ENCODE assay signal across 17 cellular contexts in genomic region chr4:74543983-74544382, GRCh38.
A peak's percentile ranks its signal among the peaks of the same experiment; 100 is the strongest.
DNase-seq lines count a peak whose midpoint lies in the region; ATAC-seq, FAIRE-seq and TF ChIP-seq lines count a peak whose summit lies in the region.
"Had no signal": no experiment of that assay in that cellular context is flagged by ENCODE, and none has a peak within 500 bp of the region (broad histone marks: within the 10 kb centered on the region; RNA-seq: fewer than 3 reads in every experiment).

No MANE protein-coding gene starts in this region.

- no peak overlapping the region for H2AFZ ChIP-seq in KMS-11 (ENCODE audit: low read depth)

- no peak overlapping the region for H3K27ac ChIP-seq in KMS-11
- H3K27ac ChIP-seq: BLaER1 had no signal

- H3K4me2 ChIP-seq in KMS-11 = no peak overlapping the region

- H3K79me2 ChIP-seq in KMS-11 (ENCODE audit: insufficient read depth, low read depth) = no peaks in the 10 kb centered on the region

- H4K20me1 ChIP-seq in KMS-11 (ENCODE audit: insufficient read depth) = no peaks in the 10 kb centered on the region
- H4K20me1 ChIP-seq: BLaER1 had no signal

- H3K27me3 ChIP-seq in KMS-11 (ENCODE audit: insufficient read depth, low read depth) (no peaks in the 10 kb centered on the region), bronchial epithelial cell (ENCODE audit: control insufficient read depth, insufficient read depth, low read length) (no peaks in the 10 kb centered on the region)
- H3K27me3 ChIP-seq: BLaER1 had no signal

- peaks cover 17% of the 10 kb centered on the region for H3K4me1 ChIP-seq in KMS-11 (ENCODE audit: low read depth, poor library complexity, severe bottlenecking)

- DNase-seq in AG09309 (ENCODE audit: low read depth) (peak; percentile 67), bronchial epithelial cell (ENCODE audit: low read depth) (peak; percentile 77), kidney glomerular epithelial cell (lab: John Stamatoyannopoulos, UW) (peak; percentile 18), COLO829 (ENCODE audit: low spot score) (no peak), iPS-NIHi11 (ENCODE audit: low spot score) (no peak), Ammon's horn (ENCODE audit: low spot score) (no peak)
- DNase-seq: activated gamma-delta T cell treated with Interleukin-2 at 50 U/mL for 16 hours; caudate nucleus; immature natural killer cell; NCI-H1092 treated with DMSO at 0.1 percent for 48 hours; NCI-H446; stimulated activated CD4-positive, alpha-beta T cell treated with anti-CD3 and anti-CD28 coated beads, Interleukin-2, amount 100 ng/mL, for 48 hours; T1000 had no signal

- no peak overlapping the region for H3K9ac ChIP-seq in KMS-11
- H3K9ac ChIP-seq: BLaER1 had no signal

- no peak for ATAC-seq in GM21737 (IDR thresholded peaks at IDR 0.05; ENCODE audit: unreplicated experiment)
- ATAC-seq: Panc1 had no signal

- TF ChIP-seq CTCF in AG09309 (IDR thresholded peaks at IDR 0.05; ENCODE audit: control insufficient read depth, insufficient read depth, low read depth, low read length, missing control alignments) (no peak), KMS-11 (conservative IDR thresholded peaks at IDR 0.05; ENCODE audit: low read depth, low read length) (no peak), bronchial epithelial cell (IDR thresholded peaks at IDR 0.05; ENCODE audit: insufficient read depth, low read length, severe bottlenecking) (no peak)

- peak; percentile 93 for FAIRE-seq in bronchial epithelial cell (lab: Jason Lieb, UNC)

- no peaks in the 10 kb centered on the region for H3K36me3 ChIP-seq in KMS-11 (ENCODE audit: insufficient read depth)
- no peaks in the 10 kb centered on the region for H3K36me3 ChIP-seq in bronchial epithelial cell (ENCODE audit: control insufficient read depth, insufficient read depth, low read length)
- H3K36me3 ChIP-seq: BLaER1 had no signal

- H3K4me3 ChIP-seq in AG09309 (ENCODE audit: control insufficient read depth, low read depth, low read length) (no peak overlapping the region), KMS-11 (IDR thresholded peaks at IDR 0.05; ENCODE audit: insufficient read depth, low read depth, low read length) (peak overlapping the region; percentile 42), bronchial epithelial cell (ENCODE audit: low read depth, low read length) (peak overlapping the region; percentile 15)
- H3K4me3 ChIP-seq: BLaER1 had no signal

Comparison
In these comparisons a context has a peak if more than half of its experiments do, and no peak if none do; other contexts are left out.
1. DNase-seq: peak in AG09309 (single experiment), bronchial epithelial cell (single experiment) and kidney glomerular epithelial cell (single experiment); none in COLO829 (single experiment), iPS-NIHi11 (single experiment) and Ammon's horn (single experiment).